In the genomic region with DNA sequence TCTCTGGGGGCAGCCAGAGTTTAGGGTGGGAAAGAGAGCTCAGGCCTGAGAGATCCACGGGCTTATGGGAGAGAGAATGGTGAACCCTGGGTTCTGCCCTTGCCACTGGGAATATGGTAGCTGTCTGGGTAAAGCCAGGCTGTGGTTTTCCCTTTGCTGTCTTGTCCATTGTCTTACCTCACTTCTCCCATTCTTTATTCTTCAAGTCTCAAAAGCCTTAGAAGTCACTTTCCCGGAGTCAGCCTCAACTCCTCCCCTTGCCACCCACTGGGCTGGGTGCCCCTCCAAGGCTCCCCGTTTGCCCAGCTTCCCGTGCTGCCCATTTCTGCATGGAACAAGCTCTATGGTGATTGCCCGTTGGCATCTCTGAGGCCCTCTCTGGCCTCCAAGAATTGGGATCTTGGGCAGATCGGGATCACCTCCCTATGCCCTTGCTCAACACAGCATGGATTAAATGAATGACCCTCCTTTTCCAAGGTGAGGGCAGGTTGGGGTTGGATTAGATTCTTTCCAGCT, we compare ENCODE assay signal across 15 cellular contexts.
DNase-seq lines count a peak whose midpoint lies in the region; ATAC-seq and TF ChIP-seq lines count a peak whose summit lies in the region.
"Had no signal": no experiment of that assay in that cellular context is flagged by ENCODE, and none has a peak within 500 bp of the region (broad histone marks: within the 10 kb centered on the region; RNA-seq: fewer than 3 reads in every experiment).

No MANE protein-coding gene starts in this region.

- CTCF ChIA-PET in PC-9 (lab: Charles Lee) = no interaction called here

- H2AFZ ChIP-seq in PC-9 = no peak overlapping the region

- peaks cover 32% of the 10 kb centered on the region for H3K79me2 ChIP-seq in PC-9 (ENCODE audit: low read depth)

- H3K9me3 Mint-ChIP-seq in glutamatergic neuron (ENCODE audit: unreplicated experiment) (peaks cover 34% of the 10 kb centered on the region), neural crest cell (no peaks in the 10 kb centered on the region)
- H3K9me3 Mint-ChIP-seq: HFFc6 had no signal

- 0 out of 22 replicates have a peak overlapping the region, but pooled peaks of 1 of the 11 experiments have one; percentile 94 for H3K9ac ChIP-seq in BLaER1 treated with 17β-estradiol and CSF1 and Interleukin-3, amounts not matched to agents 10 nM and 100 nM

- peaks cover 31 to 45% (median 37%) of the 10 kb centered on the region in 10 experiments for H3K4me1 ChIP-seq in BLaER1 treated with 17β-estradiol and CSF1 and Interleukin-3, amounts not matched to agents 10 nM and 100 nM
- peaks cover 34% of the 10 kb centered on the region for H3K4me1 ChIP-seq in PC-9 (replicated peaks; ENCODE audit: insufficient read depth)

- H3K4me3 ChIP-seq in BLaER1 treated with 17β-estradiol and CSF1 and Interleukin-3, amounts not matched to agents 10 nM and 100 nM = no peak overlapping the region
- H3K4me3 ChIP-seq in PC-9 = no peak overlapping the region

- H3F3A ChIP-seq in PC-9 (ENCODE audit: insufficient read depth, low read depth) = peaks cover 18% of the 10 kb centered on the region

- intact Hi-C loops in PC-9 (cut with micrococcal nuclease; ENCODE audit: unreplicated experiment) = no loop called here

- H3K9me3 ChIP-seq in BLaER1 treated with 17β-estradiol and CSF1 and Interleukin-3, amounts not matched to agents 10 nM and 100 nM (replicated peaks in 1 of 11) = no peaks in the 10 kb centered on the region
- H3K9me3 ChIP-seq in PC-9 (ENCODE audit: insufficient read depth, low read depth) = no peaks in the 10 kb centered on the region

- H3K27me3 ChIP-seq in BLaER1 treated with 17β-estradiol and CSF1 and Interleukin-3, amounts not matched to agents 10 nM and 100 nM = 0 out of 22 replicates have a peak, but pooled peaks cover 0 to 5% (median 0%) of the 10 kb centered on the region in 11 experiments
- H3K27me3 ChIP-seq in PC-9 (ENCODE audit: insufficient read depth, low read depth) = no peaks in the 10 kb centered on the region

- no peak for TF ChIP-seq CTCF in PC-9 (conservative IDR thresholded peaks at IDR 0.05)
- no peak for TF ChIP-seq CTCF in glutamatergic neuron (IDR thresholded peaks at IDR 0.05; ENCODE audit: partially characterized antibody, unreplicated experiment)
- TF ChIP-seq CTCF in neural crest cell (conservative IDR thresholded peaks at IDR 0.05) = no peak

- TF ChIP-seq POLR2A in GM18505 (IDR thresholded peaks at IDR 0.05; ENCODE audit: borderline replicate concordance, extremely low read depth, insufficient read depth, insufficient read length) = no peak

- peaks cover 14% of the 10 kb centered on the region for H3K36me3 Mint-ChIP-seq in glutamatergic neuron (ENCODE audit: unreplicated experiment)
- peaks cover 2% of the 10 kb centered on the region for H3K36me3 Mint-ChIP-seq in neural crest cell (ENCODE audit: low read depth)

- H3K27ac Mint-ChIP-seq in glutamatergic neuron (ENCODE audit: unreplicated experiment) (peak overlapping the region; percentile 94), neural crest cell (ENCODE audit: unreplicated experiment) (no peak overlapping the region)
- H3K27ac Mint-ChIP-seq: HFFc6 had no signal

- DNase-seq in PC-9 (no peak), glutamatergic neuron (no peak), neural crest cell (ENCODE audit: low read depth, low spot score) (no peak), NCI-H524 (lab: John Stamatoyannopoulos, UW) (no peak), NCI-H1436 (lab: John Stamatoyannopoulos, UW) (no peak)
- DNase-seq: ACHN; CD4-positive, alpha-beta memory T cell; HFFc6; KBM-7; NCI-H1048; NCI-H1694 treated with DMSO at 0.1 percent for 48 hours; NCI-H446 treated with DMSO at 0.1 percent for 48 hours; SIG-M5 had no signal

- BruUV-seq in PC-9 (replicated peaks; lab: Mats Ljungman, UMichigan) = no TSS peak

- peaks cover 5% of the 10 kb centered on the region for H3K4me1 Mint-ChIP-seq in glutamatergic neuron (ENCODE audit: low read depth, unreplicated experiment)
- peaks cover 40% of the 10 kb centered on the region for H3K4me1 Mint-ChIP-seq in neural crest cell

- no peaks in the 10 kb centered on the region for H3K36me3 ChIP-seq in BLaER1 treated with 17β-estradiol and CSF1 and Interleukin-3, amounts not matched to agents 10 nM and 100 nM
- 0 out of 2 replicates have a peak, but pooled peaks cover 12% of the 10 kb centered on the region for H3K36me3 ChIP-seq in PC-9 (ENCODE audit: low read depth)

- ATAC-seq in GM18505 (IDR thresholded peaks at IDR 0.05; ENCODE audit: unreplicated experiment) = no peak

- peak overlapping the region in 9 of 11 experiments; percentile 76 to 98 (median 93); a peak in 17 of 22 replicates for H3K4me2 ChIP-seq in BLaER1 treated with 17β-estradiol and CSF1 and Interleukin-3, amounts not matched to agents 10 nM and 100 nM
- peak overlapping the region; percentile 84 for H3K4me2 ChIP-seq in PC-9

- H3K27me3 Mint-ChIP-seq in glutamatergic neuron (ENCODE audit: unreplicated experiment) (peaks cover 29% of the 10 kb centered on the region), neural crest cell (ENCODE audit: low read depth) (peaks cover 14% of the 10 kb centered on the region)

- POLR2A ChIA-PET in PC-9 (lab: Charles Lee; ENCODE audit: unreplicated experiment) = no interaction called here

- no peak overlapping the region for H3K27ac ChIP-seq in BLaER1 treated with 17β-estradiol and CSF1 and Interleukin-3, amounts not matched to agents 10 nM and 100 nM
- no peak overlapping the region for H3K27ac ChIP-seq in PC-9

- H3K4me3 Mint-ChIP-seq in glutamatergic neuron (ENCODE audit: unreplicated experiment) (no peak overlapping the region), neural crest cell (peak overlapping the region; percentile 86)
- H3K4me3 Mint-ChIP-seq: HFFc6 had no signal

- H4K20me1 ChIP-seq in BLaER1 treated with 17β-estradiol and CSF1 and Interleukin-3, amounts not matched to agents 10 nM and 100 nM = peaks cover 0 to 8% (median 0%) of the 10 kb centered on the region in 11 experiments; a peak in 4 of 22 replicates
- no peaks in the 10 kb centered on the region for H4K20me1 ChIP-seq in PC-9 (ENCODE audit: insufficient read depth)

- H3K9me2 ChIP-seq in PC-9 (ENCODE audit: insufficient read depth) = no peaks in the 10 kb centered on the region; the same call in 1 of the 2 replicates
